In genomic region chr12:65785500-65785899, GRCh38 we compare ENCODE assay signal across 26 cellular contexts.
"Had no signal": no experiment of that assay in that cellular context is flagged by ENCODE, and none has a peak within 500 bp of the region (broad histone marks: within the 10 kb centered on the region; RNA-seq: fewer than 3 reads in every experiment).

No MANE protein-coding gene starts in this region.

- H3K27ac ChIP-seq: colonic mucosa, coronary artery, dorsolateral prefrontal cortex, epithelial cell of prostate, esophagus squamous epithelium, foreskin keratinocyte, gastrocnemius medialis, heart left ventricle, heart right ventricle had no signal

- H3K27me3 ChIP-seq: colonic mucosa, foreskin keratinocyte, gastrocnemius medialis, heart left ventricle had no signal

- ATAC-seq: effector memory CD8-positive, alpha-beta T cell; esophagus mucosa; foreskin keratinocyte; gastrocnemius medialis; heart left ventricle; heart right ventricle had no signal

- H3K9me3 ChIP-seq: colonic mucosa, esophagus squamous epithelium, gastrocnemius medialis, heart right ventricle had no signal

- H3K4me1 ChIP-seq: colonic mucosa, esophagus squamous epithelium, gastrocnemius medialis, heart left ventricle, heart right ventricle had no signal

- FAIRE-seq: colon, endometrium, endothelial cell of umbilical vein, frontal cortex had no signal

- H3K36me3 ChIP-seq: colonic mucosa, esophagus squamous epithelium, gastrocnemius medialis, heart left ventricle, heart right ventricle had no signal

- DNase-seq: colonic mucosa; cortex of kidney; dermis blood vessel endothelial cell; dorsolateral prefrontal cortex; effector CD4-positive, alpha-beta T cell; effector CD8-positive, alpha-beta T cell; effector memory CD4-positive, alpha-beta T cell; effector memory CD8-positive, alpha-beta T cell; endodermal cell; erythroblast; esophagus squamous epithelium; foreskin fibroblast; foreskin keratinocyte; foreskin melanocyte; gastrocnemius medialis; glutamatergic neuron; head of caudate nucleus; heart left ventricle; heart right ventricle had no signal

- H3K4me3 ChIP-seq: colonic mucosa, coronary artery, dorsolateral prefrontal cortex, esophagus squamous epithelium, gastrocnemius medialis, heart left ventricle, heart right ventricle had no signal
